29 cellular contexts compared by ENCODE assay signal in genomic region chr3:20503394-20504082, GRCh38.
"Had no signal": no experiment of that assay in that cellular context is flagged by ENCODE, and none has a peak within 500 bp of the region (broad histone marks: within the 10 kb centered on the region; RNA-seq: fewer than 3 reads in every experiment).

No MANE protein-coding gene starts in this region.

- H3K4me3 Mint-ChIP-seq: activated naive CD8-positive, alpha-beta T cell; activated T-cell treated with anti-CD3 and anti-CD28 coated beads, Interleukin-2, amount 50 U/mL, for 24 hours; activated T-helper 17 cell treated with anti-CD3 and anti-CD28 coated beads, Interleukin-2, amount 50 U/mL, for 72 hours; dendritic cell treated with granulocyte-macrophage colony-stimulating factor and Interleukin-4, amounts not matched to agents 40 ng/mL and 50 ng/mL, for 4 days; nephron; stimulated activated naive B cell treated with anti-CD40 and anti-IgM and Interleukin-4, amounts not matched to agents 10 μg/mL and 1 μg/mL and 100 μg/mL, for 72 hours had no signal

- H3K27ac Mint-ChIP-seq: activated naive CD8-positive, alpha-beta T cell; activated T-cell treated with anti-CD3 and anti-CD28 coated beads, Interleukin-2, amount 50 U/mL, for 24 hours; activated T-helper 17 cell treated with anti-CD3 and anti-CD28 coated beads, Interleukin-2, amount 50 U/mL, for 72 hours; dendritic cell treated with granulocyte-macrophage colony-stimulating factor and Interleukin-4, amounts not matched to agents 40 ng/mL and 50 ng/mL, for 4 days; nephron; stimulated activated naive B cell treated with anti-CD40 and anti-IgM and Interleukin-4, amounts not matched to agents 10 μg/mL and 1 μg/mL and 100 μg/mL, for 72 hours had no signal

- DNase-seq: activated CD4-positive, alpha-beta T cell treated with anti-CD3 and anti-CD28 coated beads for 1 hour; activated CD8-positive, alpha-beta memory T cell treated with anti-CD3 and anti-CD28 coated beads for 24 hours; activated CD8-positive, alpha-beta memory T cell treated with anti-CD3 and anti-CD28 coated beads, Interleukin-2, amount 50 U/mL, for 4 hours; activated naive CD4-positive, alpha-beta T cell; activated T-cell treated with anti-CD3 and anti-CD28 coated beads, Interleukin-2, amount 50 U/mL, for 24 hours; adrenal gland; brain microvascular endothelial cell; caudate nucleus; effector CD4-positive, alpha-beta T cell; heart left ventricle; left cardiac atrium; ovary; psoas muscle; stimulated activated CD4-positive, alpha-beta T cell treated with anti-CD3 and anti-CD28 coated beads, Interleukin-15, amount 100 ng/mL, for 24 hours; stimulated activated CD8-positive, alpha-beta memory T cell treated with anti-CD3 and anti-CD28 coated beads, Interleukin-4, amount 100 ng/mL, for 48 hours; stimulated activated naive B cell treated with anti-CD40 and anti-IgM and Interleukin-4, amounts not matched to agents 10 μg/mL and 1 μg/mL and 100 μg/mL, for 72 hours; testis; trophoblast cell; uterus had no signal

- H3K27me3 Mint-ChIP-seq: activated naive CD8-positive, alpha-beta T cell; activated T-cell treated with anti-CD3 and anti-CD28 coated beads, Interleukin-2, amount 50 U/mL, for 24 hours; activated T-helper 17 cell treated with anti-CD3 and anti-CD28 coated beads, Interleukin-2, amount 50 U/mL, for 72 hours; dendritic cell treated with granulocyte-macrophage colony-stimulating factor and Interleukin-4, amounts not matched to agents 40 ng/mL and 50 ng/mL, for 4 days; stimulated activated naive B cell treated with anti-CD40 and anti-IgM and Interleukin-4, amounts not matched to agents 10 μg/mL and 1 μg/mL and 100 μg/mL, for 72 hours had no signal

- H3K9me3 ChIP-seq: adrenal gland, ascending aorta, neutrophil, ovary, right lobe of liver, testis, uterus had no signal

- H3K36me3 ChIP-seq: adrenal gland, ascending aorta, brain microvascular endothelial cell, heart left ventricle, neutrophil, ovary, right lobe of liver, uterus had no signal

- ATAC-seq: activated T-helper 17 cell treated with anti-CD3 and anti-CD28 coated beads, Interleukin-2, amount 50 U/mL, for 72 hours; heart left ventricle; left cardiac atrium; psoas muscle; right lobe of liver; stimulated activated naive B cell treated with anti-CD40 and anti-IgM and Interleukin-4, amounts not matched to agents 10 μg/mL and 1 μg/mL and 100 μg/mL, for 72 hours had no signal

- H3K27ac ChIP-seq: adrenal gland, ascending aorta, brain microvascular endothelial cell, heart left ventricle, neutrophil, ovary, psoas muscle, right lobe of liver, testis, uterus had no signal

- H3K27me3 ChIP-seq: adrenal gland, ascending aorta, brain microvascular endothelial cell, heart left ventricle, neutrophil, ovary, right lobe of liver, testis, uterus had no signal

- H3K36me3 Mint-ChIP-seq: stimulated activated naive B cell treated with anti-CD40 and anti-IgM and Interleukin-4, amounts not matched to agents 10 μg/mL and 1 μg/mL and 100 μg/mL, for 72 hours had no signal

- H3K4me1 ChIP-seq: adrenal gland, ascending aorta, heart left ventricle, psoas muscle, right lobe of liver, testis, uterus had no signal

- FAIRE-seq: endometrium, islet of Langerhans had no signal

- H3K4me3 ChIP-seq: adrenal gland, ascending aorta, heart left ventricle, ovary, psoas muscle, right lobe of liver, smooth muscle cell, testis, uterus had no signal

- H3K4me1 Mint-ChIP-seq: activated T-helper 17 cell treated with anti-CD3 and anti-CD28 coated beads, Interleukin-2, amount 50 U/mL, for 72 hours; nephron; stimulated activated naive B cell treated with anti-CD40 and anti-IgM and Interleukin-4, amounts not matched to agents 10 μg/mL and 1 μg/mL and 100 μg/mL, for 72 hours had no signal
